Comparison of ENCODE assay signal across 1 cellular context in the genomic region with DNA sequence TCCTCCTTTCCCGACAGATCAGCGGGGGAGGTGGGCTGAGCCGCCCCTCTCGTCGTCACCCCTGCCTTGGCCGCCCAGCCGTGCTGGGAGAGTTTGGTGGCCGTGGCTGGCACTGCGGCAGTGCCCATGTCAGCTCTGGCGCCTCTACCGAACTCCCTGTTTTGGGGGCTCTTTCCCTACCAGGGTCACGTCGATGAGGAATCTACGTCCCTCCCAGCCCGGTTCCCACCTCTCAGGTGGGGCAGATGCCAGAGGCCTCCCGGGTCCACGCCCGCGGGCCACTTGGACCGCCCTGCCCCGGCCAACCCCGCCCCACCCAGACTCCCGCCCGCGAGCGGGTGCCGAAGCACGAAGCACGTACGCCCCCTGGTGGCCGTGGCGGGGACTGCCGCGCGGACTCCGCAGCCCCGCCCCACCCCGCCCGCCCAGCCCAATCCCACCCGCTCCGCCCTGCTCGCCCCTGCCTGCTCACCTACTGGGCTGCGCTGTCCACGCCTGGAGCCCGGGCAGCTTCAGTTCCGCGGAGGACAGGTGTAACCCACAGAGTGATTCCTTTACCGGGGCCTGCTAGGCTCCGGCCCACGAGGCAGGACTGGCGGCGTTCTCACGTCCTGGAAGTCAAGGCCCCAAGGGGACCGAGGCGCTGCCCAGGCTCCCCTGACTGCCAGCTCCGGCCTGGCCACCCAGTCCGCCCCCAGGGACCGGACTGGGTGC.
TF ChIP-seq lines count a peak whose summit lies in the region.

No MANE protein-coding gene starts in this region.

TF ChIP-seq in HEK293, 187 proteins besides CTCF, POLR2A, EP300 and RAD21 (continued from another document and continues in another):
- peak; percentile 69; the same call in 1 of the 2 replicates for TF ChIP-seq ZNF610 (tag by site-specific recombination; IDR thresholded peaks at IDR 0.05; ENCODE audit: borderline replicate concordance)
- TF ChIP-seq, protein P1, sequence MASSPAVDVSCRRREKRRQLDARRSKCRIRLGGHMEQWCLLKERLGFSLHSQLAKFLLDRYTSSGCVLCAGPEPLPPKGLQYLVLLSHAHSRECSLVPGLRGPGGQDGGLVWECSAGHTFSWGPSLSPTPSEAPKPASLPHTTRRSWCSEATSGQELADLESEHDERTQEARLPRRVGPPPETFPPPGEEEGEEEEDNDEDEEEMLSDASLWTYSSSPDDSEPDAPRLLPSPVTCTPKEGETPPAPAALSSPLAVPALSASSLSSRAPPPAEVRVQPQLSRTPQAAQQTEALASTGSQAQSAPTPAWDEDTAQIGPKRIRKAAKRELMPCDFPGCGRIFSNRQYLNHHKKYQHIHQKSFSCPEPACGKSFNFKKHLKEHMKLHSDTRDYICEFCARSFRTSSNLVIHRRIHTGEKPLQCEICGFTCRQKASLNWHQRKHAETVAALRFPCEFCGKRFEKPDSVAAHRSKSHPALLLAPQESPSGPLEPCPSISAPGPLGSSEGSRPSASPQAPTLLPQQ (tag by site-specific recombination; IDR thresholded peaks at IDR 0.05) = peak; percentile 57; the same call in 1 of the 2 replicates
- TF ChIP-seq IKZF3 (tag by site-specific recombination; IDR thresholded peaks at IDR 0.05) = peak; percentile 28; the same call in 1 of the 2 replicates
- peak; percentile 8 for TF ChIP-seq ZXDB (tag by site-specific recombination; IDR thresholded peaks at IDR 0.05)
- TF ChIP-seq ZNF426 (tag by site-specific recombination; IDR thresholded peaks at IDR 0.05) = no peak
- 0 out of 2 replicates have a peak, but pooled peaks have one; percentile 0 for TF ChIP-seq WT1 (tag by site-specific recombination; IDR thresholded peaks at IDR 0.05)
- TF ChIP-seq, protein P2, sequence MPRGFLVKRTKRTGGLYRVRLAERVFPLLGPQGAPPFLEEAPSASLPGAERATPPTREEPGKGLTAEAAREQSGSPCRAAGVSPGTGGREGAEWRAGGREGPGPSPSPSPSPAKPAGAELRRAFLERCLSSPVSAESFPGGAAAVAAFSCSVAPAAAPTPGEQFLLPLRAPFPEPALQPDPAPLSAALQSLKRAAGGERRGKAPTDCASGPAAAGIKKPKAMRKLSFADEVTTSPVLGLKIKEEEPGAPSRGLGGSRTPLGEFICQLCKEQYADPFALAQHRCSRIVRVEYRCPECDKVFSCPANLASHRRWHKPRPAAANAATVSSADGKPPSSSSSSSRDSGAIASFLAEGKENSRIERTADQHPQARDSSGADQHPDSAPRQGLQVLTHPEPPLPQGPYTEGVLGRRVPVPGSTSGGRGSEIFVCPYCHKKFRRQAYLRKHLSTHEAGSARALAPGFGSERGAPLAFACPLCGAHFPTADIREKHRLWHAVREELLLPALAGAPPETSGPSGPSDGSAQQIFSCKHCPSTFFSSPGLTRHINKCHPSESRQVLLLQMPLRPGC (tag by site-specific recombination; IDR thresholded peaks at IDR 0.05) = peak; percentile 49; the same call in 1 of the 2 replicates
- TF ChIP-seq ZFHX2 (tag by site-specific recombination; conservative IDR thresholded peaks at IDR 0.05) = peak; percentile 78
- no peak for TF ChIP-seq ZNF623 (tag by site-specific recombination; IDR thresholded peaks at IDR 0.05)
- peak; percentile 43 for TF ChIP-seq EGR2 (tag by site-specific recombination; IDR thresholded peaks at IDR 0.05; ENCODE audit: low read depth)
- TF ChIP-seq, protein P3, sequence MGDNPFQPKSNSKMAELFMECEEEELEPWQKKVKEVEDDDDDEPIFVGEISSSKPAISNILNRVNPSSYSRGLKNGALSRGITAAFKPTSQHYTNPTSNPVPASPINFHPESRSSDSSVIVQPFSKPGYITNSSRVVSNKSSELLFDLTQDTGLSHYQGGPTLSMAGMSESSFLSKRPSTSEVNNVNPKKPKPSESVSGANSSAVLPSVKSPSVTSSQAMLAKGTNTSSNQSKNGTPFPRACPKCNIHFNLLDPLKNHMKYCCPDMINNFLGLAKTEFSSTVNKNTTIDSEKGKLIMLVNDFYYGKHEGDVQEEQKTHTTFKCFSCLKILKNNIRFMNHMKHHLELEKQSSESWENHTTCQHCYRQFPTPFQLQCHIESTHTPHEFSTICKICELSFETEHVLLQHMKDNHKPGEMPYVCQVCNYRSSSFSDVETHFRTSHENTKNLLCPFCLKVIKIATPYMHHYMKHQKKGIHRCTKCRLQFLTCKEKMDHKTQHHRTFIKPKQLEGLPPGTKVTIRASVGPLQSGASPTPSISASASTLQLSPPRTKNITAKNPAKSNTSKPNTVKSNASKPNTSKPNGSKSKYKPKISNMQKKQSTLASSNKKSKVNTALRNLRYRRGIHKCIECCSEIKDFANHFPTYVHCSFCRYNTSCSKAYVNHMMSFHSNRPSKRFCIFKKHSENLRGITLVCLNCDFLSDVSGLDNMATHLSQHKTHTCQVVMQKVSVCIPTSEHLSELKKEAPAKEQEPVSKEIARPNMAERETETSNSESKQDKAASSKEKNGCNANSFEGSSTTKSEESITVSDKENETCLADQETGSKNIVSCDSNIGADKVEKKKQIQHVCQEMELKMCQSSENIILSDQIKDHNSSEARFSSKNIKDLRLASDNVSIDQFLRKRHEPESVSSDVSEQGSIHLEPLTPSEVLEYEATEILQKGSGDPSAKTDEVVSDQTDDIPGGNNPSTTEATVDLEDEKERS (tag by site-specific recombination; IDR thresholded peaks at IDR 0.05) = peak; percentile 46; the same call in 1 of the 2 replicates
- peak; percentile 62; the same call in 1 of the 2 replicates for TF ChIP-seq ZNF843 (tag by site-specific recombination; IDR thresholded peaks at IDR 0.05)
- no peak for TF ChIP-seq ZNF529 (tag by site-specific recombination; IDR thresholded peaks at IDR 0.05; ENCODE audit: insufficient replicate concordance)
- TF ChIP-seq ZNF530 (tag by site-specific recombination; IDR thresholded peaks at IDR 0.05; ENCODE audit: low read depth) = no peak
- TF ChIP-seq, protein P4, sequence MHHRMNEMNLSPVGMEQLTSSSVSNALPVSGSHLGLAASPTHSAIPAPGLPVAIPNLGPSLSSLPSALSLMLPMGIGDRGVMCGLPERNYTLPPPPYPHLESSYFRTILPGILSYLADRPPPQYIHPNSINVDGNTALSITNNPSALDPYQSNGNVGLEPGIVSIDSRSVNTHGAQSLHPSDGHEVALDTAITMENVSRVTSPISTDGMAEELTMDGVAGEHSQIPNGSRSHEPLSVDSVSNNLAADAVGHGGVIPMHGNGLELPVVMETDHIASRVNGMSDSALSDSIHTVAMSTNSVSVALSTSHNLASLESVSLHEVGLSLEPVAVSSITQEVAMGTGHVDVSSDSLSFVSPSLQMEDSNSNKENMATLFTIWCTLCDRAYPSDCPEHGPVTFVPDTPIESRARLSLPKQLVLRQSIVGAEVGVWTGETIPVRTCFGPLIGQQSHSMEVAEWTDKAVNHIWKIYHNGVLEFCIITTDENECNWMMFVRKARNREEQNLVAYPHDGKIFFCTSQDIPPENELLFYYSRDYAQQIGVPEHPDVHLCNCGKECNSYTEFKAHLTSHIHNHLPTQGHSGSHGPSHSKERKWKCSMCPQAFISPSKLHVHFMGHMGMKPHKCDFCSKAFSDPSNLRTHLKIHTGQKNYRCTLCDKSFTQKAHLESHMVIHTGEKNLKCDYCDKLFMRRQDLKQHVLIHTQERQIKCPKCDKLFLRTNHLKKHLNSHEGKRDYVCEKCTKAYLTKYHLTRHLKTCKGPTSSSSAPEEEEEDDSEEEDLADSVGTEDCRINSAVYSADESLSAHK (tag by site-specific recombination; IDR thresholded peaks at IDR 0.05) = 0 out of 2 replicates have a peak, but pooled peaks have one; percentile 8
- TF ChIP-seq, protein P5, sequence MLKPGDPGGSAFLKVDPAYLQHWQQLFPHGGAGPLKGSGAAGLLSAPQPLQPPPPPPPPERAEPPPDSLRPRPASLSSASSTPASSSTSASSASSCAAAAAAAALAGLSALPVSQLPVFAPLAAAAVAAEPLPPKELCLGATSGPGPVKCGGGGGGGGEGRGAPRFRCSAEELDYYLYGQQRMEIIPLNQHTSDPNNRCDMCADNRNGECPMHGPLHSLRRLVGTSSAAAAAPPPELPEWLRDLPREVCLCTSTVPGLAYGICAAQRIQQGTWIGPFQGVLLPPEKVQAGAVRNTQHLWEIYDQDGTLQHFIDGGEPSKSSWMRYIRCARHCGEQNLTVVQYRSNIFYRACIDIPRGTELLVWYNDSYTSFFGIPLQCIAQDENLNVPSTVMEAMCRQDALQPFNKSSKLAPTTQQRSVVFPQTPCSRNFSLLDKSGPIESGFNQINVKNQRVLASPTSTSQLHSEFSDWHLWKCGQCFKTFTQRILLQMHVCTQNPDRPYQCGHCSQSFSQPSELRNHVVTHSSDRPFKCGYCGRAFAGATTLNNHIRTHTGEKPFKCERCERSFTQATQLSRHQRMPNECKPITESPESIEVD (tag by site-specific recombination; IDR thresholded peaks at IDR 0.05) = no peak
- peak; percentile 83 for TF ChIP-seq KLF16 (tag by site-specific recombination; IDR thresholded peaks at IDR 0.05)
- TF ChIP-seq ZNF157 (tag by site-specific recombination; IDR thresholded peaks at IDR 0.05) = no peak
- no peak for TF ChIP-seq ZNF292 (tag by site-specific recombination; IDR thresholded peaks at IDR 0.05; ENCODE audit: borderline replicate concordance, low read depth)
- TF ChIP-seq, protein P6, sequence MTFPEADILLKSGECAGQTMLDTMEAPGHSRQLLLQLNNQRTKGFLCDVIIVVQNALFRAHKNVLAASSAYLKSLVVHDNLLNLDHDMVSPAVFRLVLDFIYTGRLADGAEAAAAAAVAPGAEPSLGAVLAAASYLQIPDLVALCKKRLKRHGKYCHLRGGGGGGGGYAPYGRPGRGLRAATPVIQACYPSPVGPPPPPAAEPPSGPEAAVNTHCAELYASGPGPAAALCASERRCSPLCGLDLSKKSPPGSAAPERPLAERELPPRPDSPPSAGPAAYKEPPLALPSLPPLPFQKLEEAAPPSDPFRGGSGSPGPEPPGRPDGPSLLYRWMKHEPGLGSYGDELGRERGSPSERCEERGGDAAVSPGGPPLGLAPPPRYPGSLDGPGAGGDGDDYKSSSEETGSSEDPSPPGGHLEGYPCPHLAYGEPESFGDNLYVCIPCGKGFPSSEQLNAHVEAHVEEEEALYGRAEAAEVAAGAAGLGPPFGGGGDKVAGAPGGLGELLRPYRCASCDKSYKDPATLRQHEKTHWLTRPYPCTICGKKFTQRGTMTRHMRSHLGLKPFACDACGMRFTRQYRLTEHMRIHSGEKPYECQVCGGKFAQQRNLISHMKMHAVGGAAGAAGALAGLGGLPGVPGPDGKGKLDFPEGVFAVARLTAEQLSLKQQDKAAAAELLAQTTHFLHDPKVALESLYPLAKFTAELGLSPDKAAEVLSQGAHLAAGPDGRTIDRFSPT (tag by site-specific recombination; IDR thresholded peaks at IDR 0.05) = peak; percentile 99
- 0 out of 2 replicates have a peak, but pooled peaks have one; percentile 32 for TF ChIP-seq ZNF600 (tag by site-specific recombination; IDR thresholded peaks at IDR 0.05)
- peak; percentile 77 for TF ChIP-seq ZNF2 (tag by site-specific recombination; IDR thresholded peaks at IDR 0.05)
- TF ChIP-seq GLIS1 (tag by site-specific recombination; IDR thresholded peaks at IDR 0.05) = peak; percentile 83
- TF ChIP-seq ZNF335 (tag by site-specific recombination; conservative IDR thresholded peaks at IDR 0.05) = peak; percentile 99
- TF ChIP-seq, protein P7, sequence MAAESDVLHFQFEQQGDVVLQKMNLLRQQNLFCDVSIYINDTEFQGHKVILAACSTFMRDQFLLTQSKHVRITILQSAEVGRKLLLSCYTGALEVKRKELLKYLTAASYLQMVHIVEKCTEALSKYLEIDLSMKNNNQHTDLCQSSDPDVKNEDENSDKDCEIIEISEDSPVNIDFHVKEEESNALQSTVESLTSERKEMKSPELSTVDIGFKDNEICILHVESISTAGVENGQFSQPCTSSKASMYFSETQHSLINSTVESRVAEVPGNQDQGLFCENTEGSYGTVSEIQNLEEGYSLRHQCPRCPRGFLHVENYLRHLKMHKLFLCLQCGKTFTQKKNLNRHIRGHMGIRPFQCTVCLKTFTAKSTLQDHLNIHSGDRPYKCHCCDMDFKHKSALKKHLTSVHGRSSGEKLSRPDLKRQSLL (tag by site-specific recombination; IDR thresholded peaks at IDR 0.05) = 0 out of 2 replicates have a peak, but pooled peaks have one; percentile 21
- TF ChIP-seq GLIS2 (tag by site-specific recombination; IDR thresholded peaks at IDR 0.05) = peak; percentile 99
- TF ChIP-seq, protein P8, sequence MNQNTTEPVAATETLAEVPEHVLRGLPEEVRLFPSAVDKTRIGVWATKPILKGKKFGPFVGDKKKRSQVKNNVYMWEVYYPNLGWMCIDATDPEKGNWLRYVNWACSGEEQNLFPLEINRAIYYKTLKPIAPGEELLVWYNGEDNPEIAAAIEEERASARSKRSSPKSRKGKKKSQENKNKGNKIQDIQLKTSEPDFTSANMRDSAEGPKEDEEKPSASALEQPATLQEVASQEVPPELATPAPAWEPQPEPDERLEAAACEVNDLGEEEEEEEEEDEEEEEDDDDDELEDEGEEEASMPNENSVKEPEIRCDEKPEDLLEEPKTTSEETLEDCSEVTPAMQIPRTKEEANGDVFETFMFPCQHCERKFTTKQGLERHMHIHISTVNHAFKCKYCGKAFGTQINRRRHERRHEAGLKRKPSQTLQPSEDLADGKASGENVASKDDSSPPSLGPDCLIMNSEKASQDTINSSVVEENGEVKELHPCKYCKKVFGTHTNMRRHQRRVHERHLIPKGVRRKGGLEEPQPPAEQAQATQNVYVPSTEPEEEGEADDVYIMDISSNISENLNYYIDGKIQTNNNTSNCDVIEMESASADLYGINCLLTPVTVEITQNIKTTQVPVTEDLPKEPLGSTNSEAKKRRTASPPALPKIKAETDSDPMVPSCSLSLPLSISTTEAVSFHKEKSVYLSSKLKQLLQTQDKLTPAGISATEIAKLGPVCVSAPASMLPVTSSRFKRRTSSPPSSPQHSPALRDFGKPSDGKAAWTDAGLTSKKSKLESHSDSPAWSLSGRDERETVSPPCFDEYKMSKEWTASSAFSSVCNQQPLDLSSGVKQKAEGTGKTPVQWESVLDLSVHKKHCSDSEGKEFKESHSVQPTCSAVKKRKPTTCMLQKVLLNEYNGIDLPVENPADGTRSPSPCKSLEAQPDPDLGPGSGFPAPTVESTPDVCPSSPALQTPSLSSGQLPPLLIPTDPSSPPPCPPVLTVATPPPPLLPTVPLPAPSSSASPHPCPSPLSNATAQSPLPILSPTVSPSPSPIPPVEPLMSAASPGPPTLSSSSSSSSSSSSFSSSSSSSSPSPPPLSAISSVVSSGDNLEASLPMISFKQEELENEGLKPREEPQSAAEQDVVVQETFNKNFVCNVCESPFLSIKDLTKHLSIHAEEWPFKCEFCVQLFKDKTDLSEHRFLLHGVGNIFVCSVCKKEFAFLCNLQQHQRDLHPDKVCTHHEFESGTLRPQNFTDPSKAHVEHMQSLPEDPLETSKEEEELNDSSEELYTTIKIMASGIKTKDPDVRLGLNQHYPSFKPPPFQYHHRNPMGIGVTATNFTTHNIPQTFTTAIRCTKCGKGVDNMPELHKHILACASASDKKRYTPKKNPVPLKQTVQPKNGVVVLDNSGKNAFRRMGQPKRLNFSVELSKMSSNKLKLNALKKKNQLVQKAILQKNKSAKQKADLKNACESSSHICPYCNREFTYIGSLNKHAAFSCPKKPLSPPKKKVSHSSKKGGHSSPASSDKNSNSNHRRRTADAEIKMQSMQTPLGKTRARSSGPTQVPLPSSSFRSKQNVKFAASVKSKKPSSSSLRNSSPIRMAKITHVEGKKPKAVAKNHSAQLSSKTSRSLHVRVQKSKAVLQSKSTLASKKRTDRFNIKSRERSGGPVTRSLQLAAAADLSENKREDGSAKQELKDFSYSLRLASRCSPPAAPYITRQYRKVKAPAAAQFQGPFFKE (tag by site-specific recombination; IDR thresholded peaks at IDR 0.05; ENCODE audit: borderline replicate concordance) = 0 out of 2 replicates have a peak, but pooled peaks have one; percentile 52
